22 cellular contexts compared by ENCODE assay signal in genomic region chr6:44831002-44831610, GRCh38.
DNase-seq lines count a peak whose midpoint lies in the region; ATAC-seq, FAIRE-seq and TF ChIP-seq lines count a peak whose summit lies in the region.
"Had no signal": no experiment of that assay in that cellular context is flagged by ENCODE, and none has a peak within 500 bp of the region (broad histone marks: within the 10 kb centered on the region; RNA-seq: fewer than 3 reads in every experiment).

No MANE protein-coding gene starts in this region.

- no peak overlapping the region for H3K14ac ChIP-seq in mesenchymal stem cell (ENCODE audit: low read length in 2 of 2)

- FAIRE-seq in RCC 7860 (lab: Jason Lieb, UNC) = no peak
- FAIRE-seq: A204.1, GM12891, TTC549 had no signal

- no peak overlapping the region for H4K8ac ChIP-seq in mesenchymal stem cell (ENCODE audit: low read length)

- no peak overlapping the region for H3K9ac ChIP-seq in mesenchymal stem cell (ENCODE audit: low read length)
- H3K9ac ChIP-seq: parathyroid adenoma had no signal

- H3K23ac ChIP-seq in mesenchymal stem cell (ENCODE audit: low read length in 2 of 2) = no peak overlapping the region

- H2BK12ac ChIP-seq in mesenchymal stem cell (ENCODE audit: low read length in 2 of 2) = no peak overlapping the region

- H2AK5ac ChIP-seq in mesenchymal stem cell (ENCODE audit: low read length, severe bottlenecking) = no peak overlapping the region

- no peak overlapping the region for H2BK15ac ChIP-seq in mesenchymal stem cell (ENCODE audit: low read depth, poor library complexity, severe bottlenecking)

- no peaks in the 10 kb centered on the region for H3K9me3 ChIP-seq in HEK293 (ENCODE audit: control insufficient read depth, insufficient read depth, low read depth, low read length)
- no peaks in the 10 kb centered on the region for H3K9me3 ChIP-seq in mesenchymal stem cell (ENCODE audit: control insufficient read depth, low read length)
- H3K9me3 ChIP-seq: adrenal gland, mucosa of descending colon had no signal

- no peak overlapping the region for H2BK120ac ChIP-seq in mesenchymal stem cell (ENCODE audit: low read depth, low read length)

- H3K4me3 ChIP-seq in AG04449 (ENCODE audit: low read depth, low read length) = no peak overlapping the region
- no peak overlapping the region for H3K4me3 ChIP-seq in HEK293 (ENCODE audit: low read depth, low read length)
- H3K4me3 ChIP-seq in mesenchymal stem cell (ENCODE audit: insufficient read depth in 1 of 2, low read depth in 1 of 2, low read length in 2 of 2) = no peak overlapping the region
- H3K4me3 ChIP-seq: adrenal gland, mucosa of descending colon had no signal

- WGBS in mesenchymal stem cell = 38% methylated on average over 2 of the region's 3 CpGs

- ATAC-seq in HG03378 (IDR thresholded peaks at IDR 0.05; ENCODE audit: unreplicated experiment) = no peak
- ATAC-seq in GM21390 (IDR thresholded peaks at IDR 0.05; ENCODE audit: unreplicated experiment) = no peak
- ATAC-seq: mucosa of descending colon had no signal

- peak; percentile 71 for DNase-seq in AG04449 (ENCODE audit: low read depth, low spot score)
- DNase-seq in amniotic epithelial cell (ENCODE audit: low read depth) = peak; percentile 79
- DNase-seq in mesenchymal stem cell = peak; percentile 64
- DNase-seq in cerebellar cortex (ENCODE audit: low spot score) = no peak
- no peak for DNase-seq in RCC 7860 (ENCODE audit: low spot score)
- DNase-seq: activated CD4-positive, alpha-beta T cell treated with anti-CD3 and anti-CD28 coated beads, Interleukin-2, amount 50 U/mL, for 48 hours; CD4-positive, alpha-beta T cell; KBM-7; kidney glomerular epithelial cell; mucosa of descending colon; NCI-H1417 treated with DMSO at 0.1 percent for 48 hours; NCI-H2227 treated with DMSO at 0.1 percent for 48 hours; stimulated activated CD4-positive, alpha-beta T cell treated with anti-CD3 and anti-CD28 coated beads, Interleukin-12 subunit alpha, Interleukin-12 subunit beta, amount 100 ng/mL, for 4 hours had no signal

- TF ChIP-seq CTCF in AG04449 (IDR thresholded peaks at IDR 0.05; ENCODE audit: insufficient read depth, low read length, missing control alignments) (no peak), HEK293 (tag by site-specific recombination; IDR thresholded peaks at IDR 0.05) (no peak)

- no peaks in the 10 kb centered on the region for H3K79me1 ChIP-seq in mesenchymal stem cell (replicated peaks; ENCODE audit: low read length, poor library complexity, severe bottlenecking)

- H3K27me3 ChIP-seq in mesenchymal stem cell (ENCODE audit: control insufficient read depth in 1 of 2, insufficient read depth in 1 of 2, low read length in 2 of 2) = no peaks in the 10 kb centered on the region
- H3K27me3 ChIP-seq: adrenal gland had no signal

- H3K18ac ChIP-seq in mesenchymal stem cell (ENCODE audit: low read depth in 1 of 2, low read length in 2 of 2) = no peak overlapping the region

- CTCF ChIA-PET in AG04449 (lab: Yijun Ruan, JAX) (no interaction called here), HEK293 (lab: Yijun Ruan, JAX) (no interaction called here)

- H4K91ac ChIP-seq in mesenchymal stem cell (ENCODE audit: low read length) = no peak overlapping the region

- no peak overlapping the region for H2AFZ ChIP-seq in mesenchymal stem cell (ENCODE audit: low read depth, low read length)
- H2AFZ ChIP-seq: parathyroid adenoma had no signal

- no peak overlapping the region for H3K4ac ChIP-seq in mesenchymal stem cell (ENCODE audit: low read depth in 1 of 2, low read length in 2 of 2)

- H3K4me2 ChIP-seq in mesenchymal stem cell (ENCODE audit: low read length, poor library complexity, severe bottlenecking) = no peak overlapping the region

- POLR2A ChIA-PET in AG04449 (lab: Yijun Ruan, JAX) = no interaction called here
- POLR2A ChIA-PET in HEK293 (lab: Yijun Ruan, JAX) = no interaction called here

- H3K27ac ChIP-seq in HEK293 (ENCODE audit: extremely low read depth, low read depth, low read length) (no peak overlapping the region), mesenchymal stem cell (ENCODE audit: low read length, poor library complexity, severe bottlenecking) (peak overlapping the region; percentile 62)
- H3K27ac ChIP-seq: adrenal gland, HL-60, parathyroid adenoma had no signal

- no peaks in the 10 kb centered on the region for H3K36me3 ChIP-seq in HEK293 (ENCODE audit: control insufficient read depth in 2 of 2, insufficient read depth in 1 of 2, low read length in 2 of 2)
- no peaks in the 10 kb centered on the region for H3K36me3 ChIP-seq in mesenchymal stem cell (ENCODE audit: control insufficient read depth in 1 of 2, insufficient read depth in 2 of 2, low read depth in 1 of 2, low read length in 2 of 2)
- H3K36me3 ChIP-seq: adrenal gland had no signal

- H3K4me1 ChIP-seq in HEK293 (ENCODE audit: control insufficient read depth, insufficient read depth, low read length) = peaks cover 9% of the 10 kb centered on the region
- H3K4me1 ChIP-seq in mesenchymal stem cell (ENCODE audit: control insufficient read depth, insufficient read depth, low read depth, low read length) = no peaks in the 10 kb centered on the region
- H3K4me1 ChIP-seq: parathyroid adenoma had no signal

- no peak overlapping the region for H2BK5ac ChIP-seq in mesenchymal stem cell (ENCODE audit: low read depth, low read length, poor library complexity, severe bottlenecking)

TF ChIP-seq in HEK293, 187 proteins besides CTCF, POLR2A, EP300 and RAD21:
- TF ChIP-seq ZNF112 (tag by site-specific recombination; IDR thresholded peaks at IDR 0.05) = no peak
- TF ChIP-seq PRDM6 (tag by site-specific recombination; IDR thresholded peaks at IDR 0.05) = peak; percentile 55; the same call in 1 of the 2 replicates

Comparison
In these comparisons a context has a peak if more than half of its experiments do, and no peak if none do; other contexts are left out.
1. DNase-seq: peak in AG04449 (single experiment), amniotic epithelial cell (single experiment) and mesenchymal stem cell (single experiment); none in cerebellar cortex (single experiment) and RCC 7860 (single experiment).